ENCODE assay signal across 2 cellular contexts in the genomic region with DNA sequence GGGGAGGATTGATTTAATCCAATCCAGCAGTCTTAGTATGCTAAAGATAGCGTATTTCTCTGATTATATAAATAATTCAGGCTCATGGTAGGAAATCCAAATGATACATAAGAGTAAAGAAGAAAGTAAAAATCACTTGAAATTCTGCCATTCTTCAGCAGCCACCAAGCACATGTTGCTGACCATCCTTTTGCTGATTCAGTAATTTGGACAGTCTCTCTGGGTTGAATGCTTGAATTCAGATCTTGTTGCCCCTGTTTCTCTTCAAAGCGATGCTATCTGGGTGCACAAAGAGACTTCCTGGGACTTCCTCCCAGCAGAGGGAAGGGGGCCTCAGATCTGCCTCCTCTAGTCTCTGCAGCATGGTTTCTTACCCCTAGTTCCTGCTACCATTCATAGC.
A peak's percentile ranks its signal among the peaks of the same experiment; 100 is the strongest.
TF ChIP-seq lines count a peak whose summit lies in the region.

No MANE protein-coding gene starts in this region.

TF ChIP-seq in HepG2, 621 proteins besides CTCF, POLR2A, EP300 and RAD21:
- TF ChIP-seq MAFF (IDR thresholded peaks at IDR 0.05; ENCODE audit: low read depth, low read length) = peak; percentile 80
- no peak for TF ChIP-seq KLF15 (CRISPR knock-in tag; IDR thresholded peaks at IDR 0.05; ENCODE audit: borderline replicate concordance)
- peak; percentile 78 to 84 for TF ChIP-seq MAFK (conservative IDR thresholded peaks at IDR 0.05 in 1 of 2, IDR thresholded peaks at IDR 0.05 in 1 of 2; ENCODE audit: low read length in 2 of 2)
TF ChIP-seq in HepG2: peak in this region for 2.

TF ChIP-seq in K562, 482 proteins besides CTCF, POLR2A, EP300 and RAD21:
- no peak for TF ChIP-seq SMAD2 (IDR thresholded peaks at IDR 0.05; ENCODE audit: low read depth, low read length)
- no peak for TF ChIP-seq ZNF232 (CRISPR knock-in tag; IDR thresholded peaks at IDR 0.05)
- TF ChIP-seq SMARCC2 (IDR thresholded peaks at IDR 0.05; ENCODE audit: low read depth) = no peak
- TF ChIP-seq, protein P1, sequence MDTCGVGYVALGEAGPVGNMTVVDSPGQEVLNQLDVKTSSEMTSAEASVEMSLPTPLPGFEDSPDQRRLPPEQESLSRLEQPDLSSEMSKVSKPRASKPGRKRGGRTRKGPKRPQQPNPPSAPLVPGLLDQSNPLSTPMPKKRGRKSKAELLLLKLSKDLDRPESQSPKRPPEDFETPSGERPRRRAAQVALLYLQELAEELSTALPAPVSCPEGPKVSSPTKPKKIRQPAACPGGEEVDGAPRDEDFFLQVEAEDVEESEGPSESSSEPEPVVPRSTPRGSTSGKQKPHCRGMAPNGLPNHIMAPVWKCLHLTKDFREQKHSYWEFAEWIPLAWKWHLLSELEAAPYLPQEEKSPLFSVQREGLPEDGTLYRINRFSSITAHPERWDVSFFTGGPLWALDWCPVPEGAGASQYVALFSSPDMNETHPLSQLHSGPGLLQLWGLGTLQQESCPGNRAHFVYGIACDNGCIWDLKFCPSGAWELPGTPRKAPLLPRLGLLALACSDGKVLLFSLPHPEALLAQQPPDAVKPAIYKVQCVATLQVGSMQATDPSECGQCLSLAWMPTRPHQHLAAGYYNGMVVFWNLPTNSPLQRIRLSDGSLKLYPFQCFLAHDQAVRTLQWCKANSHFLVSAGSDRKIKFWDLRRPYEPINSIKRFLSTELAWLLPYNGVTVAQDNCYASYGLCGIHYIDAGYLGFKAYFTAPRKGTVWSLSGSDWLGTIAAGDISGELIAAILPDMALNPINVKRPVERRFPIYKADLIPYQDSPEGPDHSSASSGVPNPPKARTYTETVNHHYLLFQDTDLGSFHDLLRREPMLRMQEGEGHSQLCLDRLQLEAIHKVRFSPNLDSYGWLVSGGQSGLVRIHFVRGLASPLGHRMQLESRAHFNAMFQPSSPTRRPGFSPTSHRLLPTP (IDR thresholded peaks at IDR 0.05; ENCODE audit: borderline replicate concordance, extremely low read depth, insufficient read length) = no peak
- TF ChIP-seq SIRT6 (IDR thresholded peaks at IDR 0.05; ENCODE audit: low read depth, low read length) = no peak
- TF ChIP-seq MAFG (tag; conservative IDR thresholded peaks at IDR 0.05) = peak; percentile 52
- no peak for TF ChIP-seq ZNF282 (CRISPR knock-in tag; IDR thresholded peaks at IDR 0.05)
- TF ChIP-seq, protein P2, sequence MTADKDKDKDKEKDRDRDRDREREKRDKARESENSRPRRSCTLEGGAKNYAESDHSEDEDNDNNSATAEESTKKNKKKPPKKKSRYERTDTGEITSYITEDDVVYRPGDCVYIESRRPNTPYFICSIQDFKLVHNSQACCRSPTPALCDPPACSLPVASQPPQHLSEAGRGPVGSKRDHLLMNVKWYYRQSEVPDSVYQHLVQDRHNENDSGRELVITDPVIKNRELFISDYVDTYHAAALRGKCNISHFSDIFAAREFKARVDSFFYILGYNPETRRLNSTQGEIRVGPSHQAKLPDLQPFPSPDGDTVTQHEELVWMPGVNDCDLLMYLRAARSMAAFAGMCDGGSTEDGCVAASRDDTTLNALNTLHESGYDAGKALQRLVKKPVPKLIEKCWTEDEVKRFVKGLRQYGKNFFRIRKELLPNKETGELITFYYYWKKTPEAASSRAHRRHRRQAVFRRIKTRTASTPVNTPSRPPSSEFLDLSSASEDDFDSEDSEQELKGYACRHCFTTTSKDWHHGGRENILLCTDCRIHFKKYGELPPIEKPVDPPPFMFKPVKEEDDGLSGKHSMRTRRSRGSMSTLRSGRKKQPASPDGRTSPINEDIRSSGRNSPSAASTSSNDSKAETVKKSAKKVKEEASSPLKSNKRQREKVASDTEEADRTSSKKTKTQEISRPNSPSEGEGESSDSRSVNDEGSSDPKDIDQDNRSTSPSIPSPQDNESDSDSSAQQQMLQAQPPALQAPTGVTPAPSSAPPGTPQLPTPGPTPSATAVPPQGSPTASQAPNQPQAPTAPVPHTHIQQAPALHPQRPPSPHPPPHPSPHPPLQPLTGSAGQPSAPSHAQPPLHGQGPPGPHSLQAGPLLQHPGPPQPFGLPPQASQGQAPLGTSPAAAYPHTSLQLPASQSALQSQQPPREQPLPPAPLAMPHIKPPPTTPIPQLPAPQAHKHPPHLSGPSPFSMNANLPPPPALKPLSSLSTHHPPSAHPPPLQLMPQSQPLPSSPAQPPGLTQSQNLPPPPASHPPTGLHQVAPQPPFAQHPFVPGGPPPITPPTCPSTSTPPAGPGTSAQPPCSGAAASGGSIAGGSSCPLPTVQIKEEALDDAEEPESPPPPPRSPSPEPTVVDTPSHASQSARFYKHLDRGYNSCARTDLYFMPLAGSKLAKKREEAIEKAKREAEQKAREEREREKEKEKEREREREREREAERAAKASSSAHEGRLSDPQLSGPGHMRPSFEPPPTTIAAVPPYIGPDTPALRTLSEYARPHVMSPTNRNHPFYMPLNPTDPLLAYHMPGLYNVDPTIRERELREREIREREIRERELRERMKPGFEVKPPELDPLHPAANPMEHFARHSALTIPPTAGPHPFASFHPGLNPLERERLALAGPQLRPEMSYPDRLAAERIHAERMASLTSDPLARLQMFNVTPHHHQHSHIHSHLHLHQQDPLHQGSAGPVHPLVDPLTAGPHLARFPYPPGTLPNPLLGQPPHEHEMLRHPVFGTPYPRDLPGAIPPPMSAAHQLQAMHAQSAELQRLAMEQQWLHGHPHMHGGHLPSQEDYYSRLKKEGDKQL (CRISPR knock-in tag; IDR thresholded peaks at IDR 0.05; ENCODE audit: borderline replicate concordance) = no peak
- TF ChIP-seq MAFK (IDR thresholded peaks at IDR 0.05; ENCODE audit: low read length) = peak; percentile 25; the same call in 1 of the 2 replicates
- no peak for TF ChIP-seq ZNF12 (CRISPR knock-in tag; IDR thresholded peaks at IDR 0.05)
- peak; percentile 65 for TF ChIP-seq ZNF316 (IDR thresholded peaks at IDR 0.05)
- TF ChIP-seq RBM15 (IDR thresholded peaks at IDR 0.05; ENCODE audit: insufficient read depth, low read length) = no peak
- TF ChIP-seq, protein P3, sequence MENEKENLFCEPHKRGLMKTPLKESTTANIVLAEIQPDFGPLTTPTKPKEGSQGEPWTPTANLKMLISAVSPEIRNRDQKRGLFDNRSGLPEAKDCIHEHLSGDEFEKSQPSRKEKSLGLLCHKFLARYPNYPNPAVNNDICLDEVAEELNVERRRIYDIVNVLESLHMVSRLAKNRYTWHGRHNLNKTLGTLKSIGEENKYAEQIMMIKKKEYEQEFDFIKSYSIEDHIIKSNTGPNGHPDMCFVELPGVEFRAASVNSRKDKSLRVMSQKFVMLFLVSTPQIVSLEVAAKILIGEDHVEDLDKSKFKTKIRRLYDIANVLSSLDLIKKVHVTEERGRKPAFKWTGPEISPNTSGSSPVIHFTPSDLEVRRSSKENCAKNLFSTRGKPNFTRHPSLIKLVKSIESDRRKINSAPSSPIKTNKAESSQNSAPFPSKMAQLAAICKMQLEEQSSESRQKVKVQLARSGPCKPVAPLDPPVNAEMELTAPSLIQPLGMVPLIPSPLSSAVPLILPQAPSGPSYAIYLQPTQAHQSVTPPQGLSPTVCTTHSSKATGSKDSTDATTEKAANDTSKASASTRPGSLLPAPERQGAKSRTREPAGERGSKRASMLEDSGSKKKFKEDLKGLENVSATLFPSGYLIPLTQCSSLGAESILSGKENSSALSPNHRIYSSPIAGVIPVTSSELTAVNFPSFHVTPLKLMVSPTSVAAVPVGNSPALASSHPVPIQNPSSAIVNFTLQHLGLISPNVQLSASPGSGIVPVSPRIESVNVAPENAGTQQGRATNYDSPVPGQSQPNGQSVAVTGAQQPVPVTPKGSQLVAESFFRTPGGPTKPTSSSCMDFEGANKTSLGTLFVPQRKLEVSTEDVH (IDR thresholded peaks at IDR 0.05; ENCODE audit: low read depth, partially characterized antibody) = no peak
- TF ChIP-seq DIDO1 (tag; IDR thresholded peaks at IDR 0.05; ENCODE audit: low read depth) = no peak
- TF ChIP-seq TAF1 (IDR thresholded peaks at IDR 0.05; ENCODE audit: control insufficient read depth, extremely low read depth, insufficient read depth, low read length, severe bottlenecking) = no peak
- TF ChIP-seq C11orf30 (IDR thresholded peaks at IDR 0.05; ENCODE audit: low read depth) = peak; percentile 59; the same call in 1 of the 2 replicates
